25 cellular contexts compared by ENCODE assay signal in the genomic region with DNA sequence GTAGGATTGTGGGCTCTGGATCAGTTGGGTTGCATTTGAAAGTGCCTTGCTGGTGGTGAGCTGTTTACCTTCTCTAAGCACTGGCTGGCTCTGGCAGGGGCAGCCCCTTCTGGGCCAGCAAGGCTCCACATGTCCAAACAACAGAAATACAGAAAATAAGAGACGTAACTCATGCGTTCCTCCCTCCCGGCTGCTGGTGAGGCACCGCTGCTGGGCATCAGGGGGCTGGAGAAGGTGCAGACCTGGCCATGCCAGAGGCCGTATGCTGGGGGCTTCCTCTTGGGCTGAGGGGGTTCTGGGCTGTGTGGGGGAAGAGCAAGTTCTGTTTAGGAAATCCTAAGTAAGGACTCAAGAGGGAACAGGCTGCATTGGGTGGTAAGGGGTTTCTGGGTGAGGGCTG.
"Had no signal": no experiment of that assay in that cellular context is flagged by ENCODE, and none has a peak within 500 bp of the region (broad histone marks: within the 10 kb centered on the region; RNA-seq: fewer than 3 reads in every experiment).

No MANE protein-coding gene starts in this region.

- H3K36me3 Mint-ChIP-seq: naive thymus-derived CD4-positive, alpha-beta T cell; stimulated activated naive B cell treated with anti-CD40 and anti-IgM and Interleukin-4, amounts not matched to agents 10 μg/mL and 1 μg/mL and 100 μg/mL, for 72 hours had no signal

- H3K9me3 ChIP-seq: esophagus squamous epithelium, neutrophil, prostate gland, thoracic aorta, upper lobe of left lung, uterus had no signal

- H3K27ac Mint-ChIP-seq: effector memory CD8-positive, alpha-beta T cell; nephron; stimulated activated naive B cell treated with anti-CD40 and anti-IgM and Interleukin-4, amounts not matched to agents 10 μg/mL and 1 μg/mL and 100 μg/mL, for 72 hours; stimulated activated naive CD8-positive, alpha-beta T cell treated with anti-CD3 and anti-CD28 coated beads, Interleukin-15, Interleukin-2, amounts not matched to agents 100 ng/mL and 50 ng/mL, for 24 hours had no signal

- H3K4me3 Mint-ChIP-seq: effector memory CD8-positive, alpha-beta T cell; mesothelial cell of epicardium; naive thymus-derived CD4-positive, alpha-beta T cell; nephron; stimulated activated naive B cell treated with anti-CD40 and anti-IgM and Interleukin-4, amounts not matched to agents 10 μg/mL and 1 μg/mL and 100 μg/mL, for 72 hours; stimulated activated naive CD8-positive, alpha-beta T cell treated with anti-CD3 and anti-CD28 coated beads, Interleukin-15, Interleukin-2, amounts not matched to agents 100 ng/mL and 50 ng/mL, for 24 hours had no signal

- H3K4me3 ChIP-seq: esophagus squamous epithelium, heart right ventricle, prostate gland, skin epidermis, thoracic aorta, tibial nerve, upper lobe of left lung, uterus had no signal

- H3K4me1 Mint-ChIP-seq: stimulated activated naive B cell treated with anti-CD40 and anti-IgM and Interleukin-4, amounts not matched to agents 10 μg/mL and 1 μg/mL and 100 μg/mL, for 72 hours had no signal

- H2AFZ ChIP-seq: parathyroid adenoma had no signal

- H3K27me3 Mint-ChIP-seq: stimulated activated naive CD8-positive, alpha-beta T cell treated with anti-CD3 and anti-CD28 coated beads, Interleukin-15, Interleukin-2, amounts not matched to agents 100 ng/mL and 50 ng/mL, for 24 hours had no signal

- H3K27ac ChIP-seq: esophagus squamous epithelium, heart right ventricle, neutrophil, parathyroid adenoma, prostate gland, skin epidermis, thoracic aorta, tibial nerve, upper lobe of left lung, uterus had no signal

- H3K36me3 ChIP-seq: esophagus squamous epithelium, heart right ventricle, neutrophil, prostate gland, thoracic aorta, tibial nerve, upper lobe of left lung, uterus had no signal

- H3K9ac ChIP-seq: parathyroid adenoma had no signal

- H3K9me3 Mint-ChIP-seq: effector memory CD8-positive, alpha-beta T cell; stimulated activated naive CD8-positive, alpha-beta T cell treated with anti-CD3 and anti-CD28 coated beads, Interleukin-15, Interleukin-2, amounts not matched to agents 100 ng/mL and 50 ng/mL, for 24 hours had no signal

- H3K27me3 ChIP-seq: neutrophil, tibial nerve, upper lobe of left lung, uterus had no signal

- H3K79me2 ChIP-seq: parathyroid adenoma had no signal

- H3K4me1 ChIP-seq: esophagus squamous epithelium, parathyroid adenoma, prostate gland, tibial nerve, upper lobe of left lung, uterus had no signal

- ATAC-seq: effector memory CD8-positive, alpha-beta T cell; naive thymus-derived CD4-positive, alpha-beta T cell; stimulated activated naive B cell treated with anti-CD40 and anti-IgM and Interleukin-4, amounts not matched to agents 10 μg/mL and 1 μg/mL and 100 μg/mL, for 72 hours had no signal

- DNase-seq: cortex of kidney; effector memory CD8-positive, alpha-beta T cell; erythroblast; esophagus squamous epithelium; foreskin melanocyte; glutamatergic neuron; heart right ventricle; hippocampal formation; kidney glomerular epithelial cell; mesenchymal stem cell; naive thymus-derived CD4-positive, alpha-beta T cell; stimulated activated CD4-positive, alpha-beta T cell treated with anti-CD3 and anti-CD28 coated beads, Interleukin-15, amount 100 ng/mL, for 24 hours; stimulated activated CD4-positive, alpha-beta T cell treated with anti-CD3 and anti-CD28 coated beads, Interleukin-2, amount 100 ng/mL, for 48 hours; stimulated activated naive B cell treated with anti-CD40 and anti-IgM and Interleukin-4, amounts not matched to agents 10 μg/mL and 1 μg/mL and 100 μg/mL, for 72 hours; upper lobe of left lung; uterus had no signal
